In genomic region chr19:13856530-13856929, GRCh38 we compare ENCODE assay signal across 1 cellular context.
TF ChIP-seq lines count a peak whose summit lies in the region.

No MANE protein-coding gene starts in this region.

TF ChIP-seq in HCT116, 20 proteins besides CTCF, POLR2A, EP300 and RAD21 (continued from another document):
- TF ChIP-seq, protein P1, sequence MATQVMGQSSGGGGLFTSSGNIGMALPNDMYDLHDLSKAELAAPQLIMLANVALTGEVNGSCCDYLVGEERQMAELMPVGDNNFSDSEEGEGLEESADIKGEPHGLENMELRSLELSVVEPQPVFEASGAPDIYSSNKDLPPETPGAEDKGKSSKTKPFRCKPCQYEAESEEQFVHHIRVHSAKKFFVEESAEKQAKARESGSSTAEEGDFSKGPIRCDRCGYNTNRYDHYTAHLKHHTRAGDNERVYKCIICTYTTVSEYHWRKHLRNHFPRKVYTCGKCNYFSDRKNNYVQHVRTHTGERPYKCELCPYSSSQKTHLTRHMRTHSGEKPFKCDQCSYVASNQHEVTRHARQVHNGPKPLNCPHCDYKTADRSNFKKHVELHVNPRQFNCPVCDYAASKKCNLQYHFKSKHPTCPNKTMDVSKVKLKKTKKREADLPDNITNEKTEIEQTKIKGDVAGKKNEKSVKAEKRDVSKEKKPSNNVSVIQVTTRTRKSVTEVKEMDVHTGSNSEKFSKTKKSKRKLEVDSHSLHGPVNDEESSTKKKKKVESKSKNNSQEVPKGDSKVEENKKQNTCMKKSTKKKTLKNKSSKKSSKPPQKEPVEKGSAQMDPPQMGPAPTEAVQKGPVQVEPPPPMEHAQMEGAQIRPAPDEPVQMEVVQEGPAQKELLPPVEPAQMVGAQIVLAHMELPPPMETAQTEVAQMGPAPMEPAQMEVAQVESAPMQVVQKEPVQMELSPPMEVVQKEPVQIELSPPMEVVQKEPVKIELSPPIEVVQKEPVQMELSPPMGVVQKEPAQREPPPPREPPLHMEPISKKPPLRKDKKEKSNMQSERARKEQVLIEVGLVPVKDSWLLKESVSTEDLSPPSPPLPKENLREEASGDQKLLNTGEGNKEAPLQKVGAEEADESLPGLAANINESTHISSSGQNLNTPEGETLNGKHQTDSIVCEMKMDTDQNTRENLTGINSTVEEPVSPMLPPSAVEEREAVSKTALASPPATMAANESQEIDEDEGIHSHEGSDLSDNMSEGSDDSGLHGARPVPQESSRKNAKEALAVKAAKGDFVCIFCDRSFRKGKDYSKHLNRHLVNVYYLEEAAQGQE (IDR thresholded peaks at IDR 0.05; ENCODE audit: low read depth): no peak
- TF ChIP-seq TCF7L2 (IDR thresholded peaks at IDR 0.05; ENCODE audit: borderline replicate concordance, extremely low read depth, insufficient read depth, insufficient read length): no peak
